17 cellular contexts compared by ENCODE assay signal in the genomic region with DNA sequence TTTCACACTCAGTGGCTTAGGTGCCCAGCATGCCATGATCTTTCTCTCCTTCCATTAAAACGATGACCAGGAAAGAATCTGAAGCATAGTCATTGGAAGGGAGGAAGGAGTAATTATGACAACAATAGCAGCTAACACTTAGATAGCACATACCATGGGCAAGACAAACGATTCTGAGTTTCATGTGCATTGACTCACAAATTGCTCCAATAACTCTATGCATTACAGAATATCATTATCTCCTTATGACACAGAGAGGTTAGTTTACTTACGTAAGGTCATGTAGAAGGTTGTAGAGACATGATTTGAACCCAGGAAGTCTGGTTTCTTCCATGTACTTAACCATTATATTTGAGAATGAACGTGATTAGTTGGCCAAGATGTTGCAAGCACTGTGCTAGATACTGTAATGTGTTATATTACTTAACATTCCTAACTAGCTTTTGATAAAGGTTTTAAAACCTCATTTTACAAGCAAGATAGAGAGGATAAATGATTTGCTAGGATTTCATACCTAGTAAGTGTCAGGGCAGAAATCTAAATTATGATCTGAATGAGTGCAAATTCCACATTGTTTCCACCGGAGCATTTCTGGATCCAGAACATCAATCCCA.
DNase-seq lines count a peak whose midpoint lies in the region; ATAC-seq, FAIRE-seq and TF ChIP-seq lines count a peak whose summit lies in the region.
"Had no signal": no experiment of that assay in that cellular context is flagged by ENCODE, and none has a peak within 500 bp of the region (broad histone marks: within the 10 kb centered on the region; RNA-seq: fewer than 3 reads in every experiment).

No MANE protein-coding gene starts in this region.

- peaks cover 4% of the 10 kb centered on the region for H3K9me3 Mint-ChIP-seq in astrocyte (ENCODE audit: unreplicated experiment)
- H3K9me3 Mint-ChIP-seq: activated CD4-positive, alpha-beta memory T cell treated with anti-CD3 and anti-CD28 coated beads, Interleukin-2, amount 10 ng/mL, durations not matched to agents 7 days and 5 days; activated naive CD8-positive, alpha-beta T cell treated with anti-CD3 and anti-CD28 coated beads for 36 hours; central memory CD8-positive, alpha-beta T cell had no signal

- H3K9ac ChIP-seq in astrocyte (ENCODE audit: low read length) (no peak overlapping the region), kidney (ENCODE audit: low read length in 2 of 2) (no peak overlapping the region)

- no peaks in the 10 kb centered on the region for H3K27me3 Mint-ChIP-seq in astrocyte (ENCODE audit: low read depth, unreplicated experiment)
- H3K27me3 Mint-ChIP-seq: activated CD4-positive, alpha-beta memory T cell treated with anti-CD3 and anti-CD28 coated beads, Interleukin-2, amount 10 ng/mL, durations not matched to agents 7 days and 5 days; activated naive CD8-positive, alpha-beta T cell treated with anti-CD3 and anti-CD28 coated beads for 36 hours had no signal

- no peaks in the 10 kb centered on the region for H3K36me3 ChIP-seq in astrocyte (ENCODE audit: insufficient read depth, low read length)
- no peaks in the 10 kb centered on the region for H3K36me3 ChIP-seq in hepatocyte (replicated peaks; ENCODE audit: insufficient read depth, low read depth)
- no peaks in the 10 kb centered on the region for H3K36me3 ChIP-seq in sigmoid colon
- H3K36me3 ChIP-seq in kidney (ENCODE audit: control insufficient read depth in 1 of 2, insufficient read depth in 2 of 2, low read length in 2 of 2): no peaks in the 10 kb centered on the region
- H3K36me3 ChIP-seq: WERI-Rb-1 had no signal

- H3K4me3 ChIP-seq in astrocyte (ENCODE audit: insufficient read depth, low read depth, low read length) (no peak overlapping the region), hepatocyte (no peak overlapping the region), sigmoid colon (no peak overlapping the region), kidney (ENCODE audit: low read length in 2 of 2) (no peak overlapping the region)

- no peaks in the 10 kb centered on the region for H3K9me3 ChIP-seq in astrocyte (ENCODE audit: insufficient read depth, low read depth, low read length)
- H3K9me3 ChIP-seq in hepatocyte (ENCODE audit: low read depth): no peaks in the 10 kb centered on the region
- H3K9me3 ChIP-seq in sigmoid colon: no peaks in the 10 kb centered on the region
- H3K9me3 ChIP-seq in kidney (ENCODE audit: control insufficient read depth in 1 of 2, low read length in 2 of 2): no peaks in the 10 kb centered on the region

- intact Hi-C loops in sigmoid colon (cut with DNase I): loop anchor here (5.0 kb wide), 1 partner anchor 511 kb away; no protein-coding TSS in a partner anchor
- intact Hi-C loops in kidney (cut with DNase I): no loop called here

- H3K36me3 Mint-ChIP-seq in astrocyte (ENCODE audit: low read depth, unreplicated experiment): no peaks in the 10 kb centered on the region
- H3K36me3 Mint-ChIP-seq: activated naive CD8-positive, alpha-beta T cell treated with anti-CD3 and anti-CD28 coated beads for 36 hours had no signal

- H3K27ac ChIP-seq in astrocyte (ENCODE audit: low read depth, low read length) (no peak overlapping the region), hepatocyte (peak overlapping the region; percentile 67), sigmoid colon (peak overlapping the region in 3 of 4 donors; percentile 41 to 62 (median 61)), kidney (ENCODE audit: low read depth in 2 of 2, low read length in 2 of 2) (no peak overlapping the region)
- H3K27ac ChIP-seq: WERI-Rb-1 had no signal

- TF ChIP-seq CTCF in astrocyte (IDR thresholded peaks at IDR 0.05; ENCODE audit: insufficient read depth, low read depth, low read length) (no peak), hepatocyte (IDR thresholded peaks at IDR 0.05; ENCODE audit: poor library complexity) (no peak), sigmoid colon (IDR thresholded peaks at IDR 0.05) (no peak), kidney (IDR thresholded peaks at IDR 0.05; ENCODE audit: borderline replicate concordance, extremely low read depth, insufficient read depth) (no peak)

- no peaks in the 10 kb centered on the region for H4K20me1 ChIP-seq in astrocyte (ENCODE audit: insufficient read depth, low read length)
- H4K20me1 ChIP-seq in hepatocyte (ENCODE audit: insufficient read depth, poor library complexity, severe bottlenecking): no peaks in the 10 kb centered on the region

- no peak for TF ChIP-seq POLR2A in sigmoid colon (IDR thresholded peaks at IDR 0.05)

- in situ Hi-C loops in Caki2 (cut with HindIII; ENCODE audit: low pct_unique_long_range_greater_than_20kb, low sequenced_read_pairs): no loop called here

- H3K4me1 ChIP-seq in astrocyte (ENCODE audit: insufficient read depth, low read length) (peaks cover 29% of the 10 kb centered on the region), hepatocyte (ENCODE audit: insufficient read depth) (peaks cover 45% of the 10 kb centered on the region), sigmoid colon (peaks cover 0 to 41% (median 34%) of the 10 kb centered on the region in 4 donors), kidney (ENCODE audit: control insufficient read depth in 1 of 2, insufficient read depth in 1 of 2, low read depth in 1 of 2, low read length in 2 of 2) (no peaks in the 10 kb centered on the region)

- H2AFZ ChIP-seq in astrocyte (ENCODE audit: low read depth, low read length) (no peak overlapping the region), hepatocyte (no peak overlapping the region)

- H3K79me2 ChIP-seq in astrocyte (ENCODE audit: insufficient read depth, low read length): no peaks in the 10 kb centered on the region
- no peaks in the 10 kb centered on the region for H3K79me2 ChIP-seq in hepatocyte

- FAIRE-seq in astrocyte (lab: Jason Lieb, UNC): peak; percentile 55
- FAIRE-seq in kidney (lab: Jason Lieb, UNC): no peak

- no peaks in the 10 kb centered on the region for H3K9me2 ChIP-seq in hepatocyte (replicated peaks; ENCODE audit: insufficient read depth)

- no peak for ATAC-seq in GM18517 (IDR thresholded peaks at IDR 0.05; ENCODE audit: unreplicated experiment)
- ATAC-seq: stimulated activated naive CD8-positive, alpha-beta T cell treated with anti-CD3 and anti-CD28 coated beads, Interleukin-15, Interleukin-2, amounts not matched to agents 100 U/mL and 50 U/mL, for 24 hours had no signal

- H3K27ac Mint-ChIP-seq in astrocyte (ENCODE audit: unreplicated experiment): no peak overlapping the region
- H3K27ac Mint-ChIP-seq: activated CD4-positive, alpha-beta memory T cell treated with anti-CD3 and anti-CD28 coated beads, Interleukin-2, amount 10 ng/mL, durations not matched to agents 7 days and 5 days; activated naive CD8-positive, alpha-beta T cell treated with anti-CD3 and anti-CD28 coated beads for 36 hours had no signal

- TF ChIP-seq EP300 in sigmoid colon (IDR thresholded peaks at IDR 0.05): no peak

- no peaks in the 10 kb centered on the region for H3K27me3 ChIP-seq in astrocyte (ENCODE audit: insufficient read depth, low read length)
- H3K27me3 ChIP-seq in hepatocyte: no peaks in the 10 kb centered on the region
- no peaks in the 10 kb centered on the region for H3K27me3 ChIP-seq in sigmoid colon

- no peak overlapping the region for H3K4me3 Mint-ChIP-seq in astrocyte (ENCODE audit: unreplicated experiment)
- H3K4me3 Mint-ChIP-seq: activated CD4-positive, alpha-beta memory T cell treated with anti-CD3 and anti-CD28 coated beads, Interleukin-2, amount 10 ng/mL, durations not matched to agents 7 days and 5 days; activated naive CD8-positive, alpha-beta T cell treated with anti-CD3 and anti-CD28 coated beads for 36 hours; central memory CD8-positive, alpha-beta T cell had no signal

- H3K4me2 ChIP-seq in astrocyte (ENCODE audit: low read length) (no peak overlapping the region), hepatocyte (no peak overlapping the region)

- WGBS in hepatocyte (ENCODE audit: low lambda C conversion rate, missing lambda C conversion rate): 51% methylated on average over 5 of the region's 5 CpGs
- 16 to 53% methylated on average over 5 of the region's 5 CpGs for WGBS in sigmoid colon, 2 donors

- peaks cover 30% of the 10 kb centered on the region for H3K4me1 Mint-ChIP-seq in astrocyte (ENCODE audit: low read depth, unreplicated experiment)
- H3K4me1 Mint-ChIP-seq: activated CD4-positive, alpha-beta memory T cell treated with anti-CD3 and anti-CD28 coated beads, Interleukin-2, amount 10 ng/mL, durations not matched to agents 7 days and 5 days had no signal

- DNase-seq in Caki2 (ENCODE audit: low read depth): peak; percentile 22
- no peak for DNase-seq in astrocyte (ENCODE audit: low read depth)
- no peak for DNase-seq in hepatocyte (ENCODE audit: low spot score)
- no peak for DNase-seq in sigmoid colon
- DNase-seq in NCI-H1092 (lab: John Stamatoyannopoulos, UW): no peak
- DNase-seq in NCI-H1694 treated with DMSO at 0.1 percent for 48 hours (lab: John Stamatoyannopoulos, UW): no peak
- DNase-seq in kidney: no peak
- DNase-seq: activated CD4-positive, alpha-beta memory T cell treated with anti-CD3 and anti-CD28 coated beads, Interleukin-2, amount 10 ng/mL, durations not matched to agents 7 days and 5 days; activated naive CD8-positive, alpha-beta T cell treated with anti-CD3 and anti-CD28 coated beads for 36 hours; activated T-cell treated with anti-CD3 and anti-CD28 coated beads, Interleukin-2, amount 50 U/mL, for 48 hours; EL; NCI-H187; NK-92 treated with Interleukin-12 subunit alpha and Interleukin-12 subunit beta, amount 100 ng/mL, for 24 hours; stimulated activated naive CD8-positive, alpha-beta T cell treated with anti-CD3 and anti-CD28 coated beads, Interleukin-15, Interleukin-2, amounts not matched to agents 100 U/mL and 50 U/mL, for 24 hours; WERI-Rb-1 had no signal

Comparison
In these comparisons a context has a peak if more than half of its experiments do, and no peak if none do; other contexts are left out.
1. H3K27ac ChIP-seq: peak in hepatocyte (single experiment) and sigmoid colon (3 of 4); none in astrocyte (single experiment) and kidney (0 of 2).